ENCODE assay signal across 24 cellular contexts in the genomic region with DNA sequence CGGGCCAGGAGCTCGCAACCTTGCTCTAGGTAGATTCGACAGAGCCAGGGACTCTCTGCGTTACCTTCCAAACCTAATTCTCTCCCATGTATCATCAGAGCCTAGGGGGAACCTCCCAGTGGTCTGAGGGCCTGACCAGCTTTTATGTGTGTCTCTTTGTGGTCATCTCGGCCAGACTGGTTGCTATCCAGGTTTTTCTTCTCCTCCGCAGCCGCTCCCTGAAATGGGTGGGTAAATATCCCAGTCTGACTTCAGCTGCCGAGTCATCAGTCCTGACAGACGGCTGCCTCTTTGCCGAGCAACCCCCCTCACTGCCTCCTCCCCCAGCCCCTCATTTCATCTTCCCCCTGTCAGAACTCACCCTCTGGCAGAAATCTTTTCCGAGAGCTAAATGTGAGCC.
"Had no signal": no experiment of that assay in that cellular context is flagged by ENCODE, and none has a peak within 500 bp of the region (broad histone marks: within the 10 kb centered on the region; RNA-seq: fewer than 3 reads in every experiment).

No MANE protein-coding gene starts in this region.

- H3K27me3 Mint-ChIP-seq: activated CD4-positive, alpha-beta T cell treated with anti-CD3 and anti-CD28 coated beads for 36 hours; activated naive CD8-positive, alpha-beta T cell treated with anti-CD3 and anti-CD28 coated beads for 36 hours; central memory CD8-positive, alpha-beta T cell had no signal

- H3K4me1 ChIP-seq: breast epithelium, foreskin keratinocyte, left ventricle myocardium inferior, sigmoid colon, spleen had no signal

- H3K36me3 Mint-ChIP-seq: activated naive CD8-positive, alpha-beta T cell treated with anti-CD3 and anti-CD28 coated beads for 36 hours had no signal

- H3K36me3 ChIP-seq: breast epithelium, left ventricle myocardium inferior, sigmoid colon, spleen had no signal

- H3K27me3 ChIP-seq: breast epithelium, sigmoid colon, spleen had no signal

- ATAC-seq: activated CD4-positive, alpha-beta T cell treated with anti-CD3 and anti-CD28 coated beads for 36 hours; activated T-cell treated with anti-CD3 and anti-CD28 coated beads, Interleukin-2, amount 50 U/mL, for 4 hours; foreskin keratinocyte; stimulated activated naive CD8-positive, alpha-beta T cell treated with anti-CD3 and anti-CD28 coated beads, Interleukin-15, Interleukin-2, amounts not matched to agents 100 U/mL and 50 U/mL, for 24 hours had no signal

- H3K4me1 Mint-ChIP-seq: activated B cell treated with CpG ODN at 0.5 μM for 24 hours; activated CD4-positive, alpha-beta T cell treated with anti-CD3 and anti-CD28 coated beads for 36 hours; activated naive CD8-positive, alpha-beta T cell treated with anti-CD3 and anti-CD28 coated beads for 36 hours; central memory CD8-positive, alpha-beta T cell; nephron had no signal

- H3K27ac ChIP-seq: breast epithelium, foreskin keratinocyte, left ventricle myocardium inferior, sigmoid colon, spleen had no signal

- H3K9me3 ChIP-seq: breast epithelium, left ventricle myocardium inferior, sigmoid colon, spleen had no signal

- H3K4me3 ChIP-seq: breast epithelium, left ventricle myocardium inferior, sigmoid colon, spleen had no signal

- H3K4me3 Mint-ChIP-seq: activated B cell treated with CpG ODN at 0.5 μM for 24 hours; activated CD4-positive, alpha-beta T cell treated with anti-CD3 and anti-CD28 coated beads for 36 hours; activated naive CD8-positive, alpha-beta T cell treated with anti-CD3 and anti-CD28 coated beads for 36 hours; activated T-cell treated with anti-CD3 and anti-CD28 coated beads, Interleukin-2, amount 50 U/mL, for 4 hours; central memory CD8-positive, alpha-beta T cell; nephron; T-helper 1 cell treated with Interleukin-12 subunit alpha and Interleukin-12 subunit beta and Interleukin-4 antibody, amounts not matched to agents 30 μg/mL and 1 μg/mL, for 36 hours had no signal

- H3K27ac Mint-ChIP-seq: activated B cell treated with CpG ODN at 0.5 μM for 24 hours; activated CD4-positive, alpha-beta T cell treated with anti-CD3 and anti-CD28 coated beads for 36 hours; activated naive CD8-positive, alpha-beta T cell treated with anti-CD3 and anti-CD28 coated beads for 36 hours; nephron; progenitor cell of endocrine pancreas; T-helper 1 cell treated with Interleukin-12 subunit alpha and Interleukin-12 subunit beta and Interleukin-4 antibody, amounts not matched to agents 30 μg/mL and 1 μg/mL, for 36 hours had no signal

- FAIRE-seq: colon had no signal

- DNase-seq: activated B cell treated with CpG ODN at 0.5 μM for 24 hours; activated CD4-positive, alpha-beta T cell treated with anti-CD3 and anti-CD28 coated beads for 36 hours; activated CD4-positive, alpha-beta T cell treated with anti-CD3 and anti-CD28 coated beads, Interleukin-2, amount 50 U/mL, for 4 hours; activated CD8-positive, alpha-beta memory T cell treated with anti-CD3 and anti-CD28 coated beads for 24 hours; activated CD8-positive, alpha-beta memory T cell treated with anti-CD3 and anti-CD28 coated beads, Interleukin-2, amount 50 U/mL, for 4 hours; activated naive CD4-positive, alpha-beta T cell treated with Interleukin-2 at 50 U/mL for 16 hours; activated naive CD8-positive, alpha-beta T cell treated with anti-CD3 and anti-CD28 coated beads for 36 hours; activated T-cell treated with anti-CD3 and anti-CD28 coated beads, Interleukin-2, amount 50 U/mL, for 4 hours; effector memory CD4-positive, alpha-beta T cell; foreskin keratinocyte; left ventricle myocardium inferior; mammary epithelial cell; retina; sigmoid colon; spleen; stimulated activated CD4-positive, alpha-beta T cell treated with anti-CD3 and anti-CD28 coated beads, Interleukin-4, amount 100 ng/mL, for 24 hours; stimulated activated naive CD8-positive, alpha-beta T cell treated with anti-CD3 and anti-CD28 coated beads, Interleukin-15, Interleukin-2, amounts not matched to agents 100 U/mL and 50 U/mL, for 24 hours; T1000 had no signal

- H3K9me3 Mint-ChIP-seq: activated B cell treated with CpG ODN at 0.5 μM for 24 hours; activated naive CD8-positive, alpha-beta T cell treated with anti-CD3 and anti-CD28 coated beads for 36 hours; activated T-cell treated with anti-CD3 and anti-CD28 coated beads, Interleukin-2, amount 50 U/mL, for 4 hours; central memory CD8-positive, alpha-beta T cell; nephron; T-helper 1 cell treated with Interleukin-12 subunit alpha and Interleukin-12 subunit beta and Interleukin-4 antibody, amounts not matched to agents 30 μg/mL and 1 μg/mL, for 36 hours had no signal
